ENCODE assay signal across 12 cellular contexts in the genomic region with DNA sequence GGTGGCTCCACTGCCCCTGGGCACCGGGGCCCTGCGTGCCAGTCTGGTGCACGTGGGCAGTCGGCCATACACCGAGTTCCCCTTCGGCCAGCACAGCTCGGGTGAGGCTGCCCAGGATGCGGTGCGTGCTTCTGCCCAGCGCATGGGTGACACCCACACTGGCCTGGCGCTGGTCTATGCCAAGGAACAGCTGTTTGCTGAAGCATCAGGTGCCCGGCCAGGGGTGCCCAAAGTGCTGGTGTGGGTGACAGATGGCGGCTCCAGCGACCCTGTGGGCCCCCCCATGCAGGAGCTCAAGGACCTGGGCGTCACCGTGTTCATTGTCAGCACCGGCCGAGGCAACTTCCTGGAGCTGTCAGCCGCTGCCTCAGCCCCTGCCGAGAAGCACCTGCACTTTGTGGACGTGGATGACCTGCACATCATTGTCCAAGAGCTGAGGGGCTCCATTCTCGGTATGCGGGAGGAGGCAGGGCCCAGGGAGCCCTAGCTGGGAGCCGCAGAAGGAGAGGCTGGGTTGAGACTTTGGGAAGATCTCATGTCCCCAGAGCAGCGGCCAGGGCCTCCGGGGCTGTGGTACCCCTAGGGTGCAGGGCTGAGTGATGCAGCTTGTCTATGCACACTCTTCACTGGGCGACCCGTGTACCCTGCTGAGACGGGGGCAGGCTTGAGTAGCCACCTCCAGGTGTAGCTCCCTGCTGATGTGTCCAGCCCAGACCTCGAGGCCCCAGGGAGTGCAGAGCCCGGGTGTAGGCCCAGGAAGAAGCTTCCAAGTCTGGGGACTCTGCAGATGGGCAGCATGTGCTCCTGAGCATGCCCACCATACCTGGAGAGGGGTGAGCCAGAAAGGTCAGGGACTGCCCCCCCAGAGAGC. TPM values are rescaled to one million over a fixed set of nuclear protein-coding genes. Genes with fewer than 3 reads are reported as not detected.
A peak's percentile ranks its signal among the peaks of the same experiment; 100 is the strongest.
DNase-seq lines count a peak whose midpoint lies in the region; ATAC-seq, FAIRE-seq and TF ChIP-seq lines count a peak whose summit lies in the region.
"Had no signal": no experiment of that assay in that cellular context is flagged by ENCODE, and none has a peak within 500 bp of the region (broad histone marks: within the 10 kb centered on the region; RNA-seq: fewer than 3 reads in every experiment).

No MANE protein-coding gene starts in this region.

- H3K27me3 ChIP-seq in Loucy (ENCODE audit: insufficient read depth, low read length, poor library complexity, severe bottlenecking): no peaks in the 10 kb centered on the region

- peak overlapping the region; percentile 67 for H3K9ac ChIP-seq in Loucy (ENCODE audit: low read depth, low read length, poor library complexity, severe bottlenecking)
- peak overlapping the region in 1 of 2 donors; percentile 26 for H3K9ac ChIP-seq in kidney (ENCODE audit: low read length in 2 of 2)

- TF ChIP-seq CTCF in Loucy (conservative IDR thresholded peaks at IDR 0.05; ENCODE audit: low read length): no peak
- TF ChIP-seq CTCF in kidney (IDR thresholded peaks at IDR 0.05; ENCODE audit: borderline replicate concordance, extremely low read depth, insufficient read depth): no peak

- H3K4me3 ChIP-seq in Loucy (ENCODE audit: low read length, poor library complexity, severe bottlenecking) (peak overlapping the region; percentile 59), kidney (ENCODE audit: low read length in 2 of 2) (peak overlapping the region in 1 of 2 donors; percentile 32)

- no peak overlapping the region for H2AFZ ChIP-seq in Loucy (ENCODE audit: low read length)

- ATAC-seq in GM19455 (IDR thresholded peaks at IDR 0.05; ENCODE audit: unreplicated experiment) (no peak), HG03108 (IDR thresholded peaks at IDR 0.05; ENCODE audit: unreplicated experiment) (no peak), HG03342 (IDR thresholded peaks at IDR 0.05; ENCODE audit: unreplicated experiment) (no peak)
- ATAC-seq: esophagus mucosa, T-cell had no signal

- peaks cover 25% of the 10 kb centered on the region for H3K4me1 ChIP-seq in Loucy (ENCODE audit: insufficient read depth, low read length, poor library complexity, severe bottlenecking)
- H3K4me1 ChIP-seq in kidney (ENCODE audit: control insufficient read depth in 1 of 2, insufficient read depth in 1 of 2, low read depth in 1 of 2, low read length in 2 of 2): peaks cover 12 to 47% of the 10 kb centered on the region in 2 donors

- H3K9me2 ChIP-seq in Loucy (replicated peaks; ENCODE audit: low read depth, low read length): no peaks in the 10 kb centered on the region

- H3K4me2 ChIP-seq in Loucy (ENCODE audit: low read depth, low read length, poor library complexity, severe bottlenecking): peak overlapping the region; percentile 74

- no peaks in the 10 kb centered on the region for H4K20me1 ChIP-seq in Loucy (ENCODE audit: insufficient read depth, low read length, poor library complexity, severe bottlenecking)

- no peaks in the 10 kb centered on the region for H3F3A ChIP-seq in Loucy (ENCODE audit: low read depth)

- DNase-seq in AG08395 (ENCODE audit: low spot score) (peak; percentile 6), kidney (peak; percentile 67)
- DNase-seq: activated CD8-positive, alpha-beta memory T cell treated with anti-CD3 and anti-CD28 coated beads, Interleukin-2, amount 50 U/mL, for 4 hours; amygdala; NCI-H510A treated with DMSO at 0.1 percent for 48 hours; T-cell had no signal

- no peak for FAIRE-seq in kidney (lab: Jason Lieb, UNC)

- H3K79me2 ChIP-seq in Loucy (ENCODE audit: insufficient read depth, low read length): no peaks in the 10 kb centered on the region

- H3K27ac ChIP-seq in kidney (ENCODE audit: low read depth in 2 of 2, low read length in 2 of 2): no peak overlapping the region

- no peaks in the 10 kb centered on the region for H3K9me3 ChIP-seq in Loucy (ENCODE audit: insufficient read depth, low read depth, low read length)
- H3K9me3 ChIP-seq in kidney (ENCODE audit: control insufficient read depth in 1 of 2, low read length in 2 of 2): no peaks in the 10 kb centered on the region
- H3K9me3 ChIP-seq: prostate gland had no signal

- intact Hi-C loops in kidney (cut with DNase I): no loop called here

- H3K36me3 ChIP-seq in Loucy (ENCODE audit: insufficient read depth, low read length) (no peaks in the 10 kb centered on the region), kidney (ENCODE audit: control insufficient read depth in 1 of 2, insufficient read depth in 2 of 2, low read length in 2 of 2) (no peaks in the 10 kb centered on the region)
- H3K36me3 ChIP-seq: prostate gland had no signal

RNA-seq across cellular contexts. Expression of a gene that starts 1.8 kb away (rescaled TPM):
- 116 TPM for total RNA-seq in kidney
- 103 TPM for polyA plus RNA-seq in kidney (ENCODE audit: insufficient read depth, low read depth, low replicate concordance)

RNA-seq across cellular contexts. Expression of a gene that starts 12.2 kb away (rescaled TPM):
- 10.0 TPM for total RNA-seq in kidney
- polyA plus RNA-seq in kidney (ENCODE audit: insufficient read depth, low read depth, low replicate concordance): 14.3 TPM

RNA-seq across cellular contexts. Expression of a gene that starts 16.2 kb away (rescaled TPM):
- 5.2 TPM for total RNA-seq in kidney
- polyA plus RNA-seq in kidney (ENCODE audit: insufficient read depth, low read depth, low replicate concordance): 7.1 TPM

RNA-seq across cellular contexts. Expression of a gene that starts 30.2 kb away (rescaled TPM):
- 103 TPM for total RNA-seq in kidney
- polyA plus RNA-seq in kidney (ENCODE audit: insufficient read depth, low read depth, low replicate concordance): 221 TPM

RNA-seq across cellular contexts. Expression of a gene that starts 34.3 kb away (rescaled TPM):
- total RNA-seq in kidney: 28.8 TPM
- polyA plus RNA-seq in kidney (ENCODE audit: insufficient read depth, low read depth, low replicate concordance): 13.3 TPM
